ENCODE assay signal across 15 cellular contexts in the genomic region with DNA sequence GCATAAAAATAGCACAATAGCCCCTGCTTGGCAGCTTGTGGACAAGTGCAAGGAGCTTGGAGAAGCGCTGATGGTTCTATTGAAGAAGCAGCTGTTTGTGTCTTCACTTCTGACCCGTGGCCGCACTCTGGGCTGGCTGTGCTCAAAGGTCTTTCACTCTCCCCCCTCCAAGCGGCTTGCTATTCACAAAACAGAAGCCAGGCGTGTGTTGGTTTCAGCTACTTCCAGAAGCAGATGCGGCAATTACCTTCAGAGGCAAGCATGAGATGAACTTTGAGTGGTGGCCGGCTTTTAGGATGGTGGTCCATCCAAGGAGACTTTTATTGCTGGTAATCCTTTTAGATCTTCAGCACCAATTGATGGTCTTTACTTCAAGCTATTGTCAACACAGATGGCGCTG.
"Had no signal": no experiment of that assay in that cellular context is flagged by ENCODE, and none has a peak within 500 bp of the region (broad histone marks: within the 10 kb centered on the region; RNA-seq: fewer than 3 reads in every experiment).

No MANE protein-coding gene starts in this region.

- H3K9me3 ChIP-seq: gastroesophageal sphincter, neutrophil, right lobe of liver had no signal

- H3K9me3 Mint-ChIP-seq: activated CD4-positive, alpha-beta T cell treated with anti-CD3 and anti-CD28 coated beads, Interleukin-2, amount 10 ng/mL, durations not matched to agents 7 days and 5 days had no signal

- ATAC-seq: effector memory CD8-positive, alpha-beta T cell; gastroesophageal sphincter; right lobe of liver had no signal

- H3K4me1 ChIP-seq: gastroesophageal sphincter, right lobe of liver had no signal

- H3K4me3 ChIP-seq: coronary artery, gastroesophageal sphincter, right lobe of liver had no signal

- H3K27ac Mint-ChIP-seq: activated CD4-positive, alpha-beta T cell treated with anti-CD3 and anti-CD28 coated beads, Interleukin-2, amount 10 ng/mL, durations not matched to agents 7 days and 5 days; effector memory CD8-positive, alpha-beta T cell had no signal

- H3K27me3 Mint-ChIP-seq: effector memory CD8-positive, alpha-beta T cell had no signal

- H3K4me1 Mint-ChIP-seq: activated CD4-positive, alpha-beta T cell treated with anti-CD3 and anti-CD28 coated beads, Interleukin-2, amount 10 ng/mL, durations not matched to agents 7 days and 5 days had no signal

- H3K27me3 ChIP-seq: gastroesophageal sphincter, right lobe of liver had no signal

- H3K27ac ChIP-seq: coronary artery, gastroesophageal sphincter, neutrophil, right lobe of liver, WERI-Rb-1 had no signal

- DNase-seq: activated CD4-positive, alpha-beta T cell treated with anti-CD3 and anti-CD28 coated beads, Interleukin-2, amount 10 ng/mL, durations not matched to agents 7 days and 5 days; activated CD8-positive, alpha-beta memory T cell treated with anti-CD3 and anti-CD28 coated beads for 24 hours; activated naive CD4-positive, alpha-beta T cell treated with Interleukin-2 at 50 U/mL for 16 hours; caudate nucleus; effector memory CD8-positive, alpha-beta T cell; hippocampal formation; mammary epithelial cell; right lobe of liver; stimulated activated CD4-positive, alpha-beta T cell treated with anti-CD3 and anti-CD28 coated beads, Interleukin-12 subunit alpha, Interleukin-12 subunit beta, amount 100 ng/mL, for 4 hours; stimulated activated naive CD4-positive, alpha-beta T cell treated with Interleukin-2 at 50 U/mL for 16 hours; trophoblast cell; WERI-Rb-1 had no signal

- H3K4me3 Mint-ChIP-seq: activated CD4-positive, alpha-beta T cell treated with anti-CD3 and anti-CD28 coated beads, Interleukin-2, amount 10 ng/mL, durations not matched to agents 7 days and 5 days; effector memory CD8-positive, alpha-beta T cell had no signal

- H3K36me3 ChIP-seq: gastroesophageal sphincter, neutrophil, right lobe of liver, WERI-Rb-1 had no signal
